ENCODE assay signal across 31 cellular contexts in genomic region chr13:46479691-46480090, GRCh38.
"Had no signal": no experiment of that assay in that cellular context is flagged by ENCODE, and none has a peak within 500 bp of the region (broad histone marks: within the 10 kb centered on the region; RNA-seq: fewer than 3 reads in every experiment).

No MANE protein-coding gene starts in this region.

- H3K4me1 Mint-ChIP-seq: activated CD4-positive, alpha-beta memory T cell treated with anti-CD3 and anti-CD28 coated beads, Interleukin-2, amount 10 ng/mL, durations not matched to agents 7 days and 5 days; activated CD4-positive, alpha-beta T cell treated with anti-CD3 and anti-CD28 coated beads for 36 hours; activated CD4-positive, alpha-beta T cell treated with anti-CD3 and anti-CD28 coated beads, Interleukin-2, amount 10 ng/mL, durations not matched to agents 7 days and 5 days; activated naive CD4-positive, alpha-beta T cell treated with anti-CD3 and anti-CD28 coated beads, Interleukin-2, amount 10 ng/mL, durations not matched to agents 7 days and 5 days; activated naive CD8-positive, alpha-beta T cell treated with anti-CD3 and anti-CD28 coated beads, Interleukin-2, amount 10 ng/mL, durations not matched to agents 7 days and 5 days; T-helper 17 cell had no signal

- ATAC-seq: activated CD4-positive, alpha-beta T cell treated with anti-CD3 and anti-CD28 coated beads for 36 hours; activated naive CD4-positive, alpha-beta T cell treated with anti-CD3 and anti-CD28 coated beads, Interleukin-2, amount 50 U/mL, for 72 hours; activated T-cell treated with anti-CD3 and anti-CD28 coated beads, Interleukin-2, amount 50 U/mL, for 72 hours; gastroesophageal sphincter; T-helper 17 cell had no signal

- DNase-seq: activated CD4-positive, alpha-beta memory T cell treated with anti-CD3 and anti-CD28 coated beads, Interleukin-2, amount 10 ng/mL, durations not matched to agents 7 days and 5 days; activated CD4-positive, alpha-beta T cell treated with anti-CD3 and anti-CD28 coated beads for 36 hours; activated CD4-positive, alpha-beta T cell treated with anti-CD3 and anti-CD28 coated beads, Interleukin-2, amount 10 ng/mL, durations not matched to agents 7 days and 5 days; activated CD4-positive, alpha-beta T cell treated with anti-CD3 and anti-CD28 coated beads, Interleukin-2, amount 50 U/mL, for 4 hours; activated CD4-positive, CD25-positive, alpha-beta regulatory T cell; activated CD4-positive, CD25-positive, alpha-beta regulatory T cell treated with anti-CD3 and anti-CD28 coated beads, Interleukin-2, amount 50 U/mL, for 72 hours; activated CD8-positive, alpha-beta memory T cell treated with anti-CD3 and anti-CD28 coated beads, Interleukin-2, amount 50 U/mL, for 48 hours; activated gamma-delta T cell; activated naive CD4-positive, alpha-beta T cell; activated naive CD4-positive, alpha-beta T cell treated with anti-CD3 and anti-CD28 coated beads, Interleukin-2, amount 10 ng/mL, durations not matched to agents 7 days and 5 days; activated naive CD8-positive, alpha-beta T cell treated with anti-CD3 and anti-CD28 coated beads, Interleukin-2, amount 10 ng/mL, durations not matched to agents 7 days and 5 days; activated T-cell treated with anti-CD3 and anti-CD28 coated beads for 4 hours; activated T-cell treated with anti-CD3 and anti-CD28 coated beads, Interleukin-2, amount 50 U/mL, for 24 hours; activated T-cell treated with anti-CD3 and anti-CD28 coated beads, Interleukin-2, amount 50 U/mL, for 72 hours; central memory CD4-positive, alpha-beta T cell; cerebellar nuclear complex; colonic mucosa; effector CD8-positive, alpha-beta T cell; esophagus squamous epithelium; foreskin melanocyte; T-helper 1 cell; T-helper 17 cell; T1000 had no signal

- H3K27me3 ChIP-seq: ascending aorta, breast epithelium, cardiac muscle cell, colonic mucosa, esophagus squamous epithelium, gastroesophageal sphincter had no signal

- H3K27ac ChIP-seq: ascending aorta, breast epithelium, cardiac muscle cell, colonic mucosa, epithelial cell of prostate, esophagus squamous epithelium, gastroesophageal sphincter had no signal

- H3K36me3 ChIP-seq: ascending aorta, breast epithelium, cardiac muscle cell, colonic mucosa, esophagus squamous epithelium, gastroesophageal sphincter had no signal

- H3K9me3 ChIP-seq: colonic mucosa had no signal

- H3K36me3 Mint-ChIP-seq: activated naive CD4-positive, alpha-beta T cell treated with anti-CD3 and anti-CD28 coated beads, Interleukin-2, amount 10 ng/mL, durations not matched to agents 7 days and 5 days; activated naive CD8-positive, alpha-beta T cell treated with anti-CD3 and anti-CD28 coated beads, Interleukin-2, amount 10 ng/mL, durations not matched to agents 7 days and 5 days had no signal

- H3K4me3 ChIP-seq: ascending aorta, breast epithelium, cardiac muscle cell, colonic mucosa, esophagus squamous epithelium, gastroesophageal sphincter had no signal

- H3K27me3 Mint-ChIP-seq: activated CD4-positive, alpha-beta T cell treated with anti-CD3 and anti-CD28 coated beads for 36 hours; activated CD4-positive, alpha-beta T cell treated with anti-CD3 and anti-CD28 coated beads, Interleukin-2, amount 10 ng/mL, durations not matched to agents 7 days and 5 days had no signal

- H3K4me3 Mint-ChIP-seq: activated CD4-positive, alpha-beta memory T cell treated with anti-CD3 and anti-CD28 coated beads, Interleukin-2, amount 10 ng/mL, durations not matched to agents 7 days and 5 days; activated CD4-positive, alpha-beta T cell treated with anti-CD3 and anti-CD28 coated beads for 36 hours; activated CD4-positive, alpha-beta T cell treated with anti-CD3 and anti-CD28 coated beads, Interleukin-2, amount 10 ng/mL, durations not matched to agents 7 days and 5 days; activated naive CD4-positive, alpha-beta T cell treated with anti-CD3 and anti-CD28 coated beads, Interleukin-2, amount 10 ng/mL, durations not matched to agents 7 days and 5 days; activated naive CD8-positive, alpha-beta T cell treated with anti-CD3 and anti-CD28 coated beads, Interleukin-2, amount 10 ng/mL, durations not matched to agents 7 days and 5 days; activated T-cell treated with anti-CD3 and anti-CD28 coated beads, Interleukin-2, amount 50 U/mL, for 24 hours; activated T-cell treated with anti-CD3 and anti-CD28 coated beads, Interleukin-2, amount 50 U/mL, for 72 hours; brain; T-helper 17 cell; T-helper 2 cell treated with Interferon-gamma antibody and Interleukin-4, amounts not matched to agents 5 μg/mL and 100 μg/mL, for 36 hours had no signal

- H3K4me1 ChIP-seq: ascending aorta, breast epithelium, colonic mucosa, esophagus squamous epithelium had no signal

- H3K27ac Mint-ChIP-seq: activated CD4-positive, alpha-beta memory T cell treated with anti-CD3 and anti-CD28 coated beads, Interleukin-2, amount 10 ng/mL, durations not matched to agents 7 days and 5 days; activated CD4-positive, alpha-beta T cell treated with anti-CD3 and anti-CD28 coated beads for 36 hours; activated CD4-positive, alpha-beta T cell treated with anti-CD3 and anti-CD28 coated beads, Interleukin-2, amount 10 ng/mL, durations not matched to agents 7 days and 5 days; activated naive CD4-positive, alpha-beta T cell treated with anti-CD3 and anti-CD28 coated beads, Interleukin-2, amount 10 ng/mL, durations not matched to agents 7 days and 5 days; activated naive CD4-positive, alpha-beta T cell treated with anti-CD3 and anti-CD28 coated beads, Interleukin-2, amount 50 U/mL, for 72 hours; activated naive CD8-positive, alpha-beta T cell treated with anti-CD3 and anti-CD28 coated beads, Interleukin-2, amount 10 ng/mL, durations not matched to agents 7 days and 5 days; activated T-cell treated with anti-CD3 and anti-CD28 coated beads, Interleukin-2, amount 50 U/mL, for 24 hours; activated T-cell treated with anti-CD3 and anti-CD28 coated beads, Interleukin-2, amount 50 U/mL, for 72 hours; brain; T-helper 17 cell; T-helper 2 cell treated with Interferon-gamma antibody and Interleukin-4, amounts not matched to agents 5 μg/mL and 100 μg/mL, for 36 hours had no signal
